Comparison of ENCODE assay signal across 9 cellular contexts in genomic region chr11:9280655-9281301, GRCh38. TPM values are rescaled to one million over a fixed set of nuclear protein-coding genes. Genes with fewer than 3 reads are reported as not detected.
DNase-seq lines count a peak whose midpoint lies in the region; ATAC-seq, FAIRE-seq and TF ChIP-seq lines count a peak whose summit lies in the region.
"Had no signal": no experiment of that assay in that cellular context is flagged by ENCODE, and none has a peak within 500 bp of the region (broad histone marks: within the 10 kb centered on the region; RNA-seq: fewer than 3 reads in every experiment).

No MANE protein-coding gene starts in this region.

- peak; percentile 93 for ATAC-seq in HG02610 (IDR thresholded peaks at IDR 0.05; ENCODE audit: unreplicated experiment)
- ATAC-seq in activated CD8-positive, alpha-beta T cell treated with anti-CD3 and anti-CD28 coated beads for 36 hours: peak; percentile 90
- ATAC-seq in stimulated activated naive B cell treated with anti-CD40 and anti-IgM and Interleukin-4, amounts not matched to agents 10 μg/mL and 1 μg/mL and 100 μg/mL, for 72 hours (replicated peaks): peak; percentile 87 to 90

- no peak for TF ChIP-seq CTCF in activated CD8-positive, alpha-beta T cell treated with anti-CD3 and anti-CD28 coated beads for 36 hours (IDR thresholded peaks at IDR 0.05)
- no peak for TF ChIP-seq CTCF in fibroblast of villous mesenchyme (IDR thresholded peaks at IDR 0.05; ENCODE audit: insufficient read depth, low read depth, low read length)
- TF ChIP-seq CTCF in glutamatergic neuron (IDR thresholded peaks at IDR 0.05; ENCODE audit: partially characterized antibody, unreplicated experiment): no peak

- POLR2A ChIA-PET in activated CD8-positive, alpha-beta T cell treated with anti-CD3 and anti-CD28 coated beads for 36 hours (lab: Charles Lee): interaction anchor here (0.7 to 2.6 kb wide), 6 partner anchors 19 to 216 kb away, joined by 3 to 11 read pairs (median 4); partner anchors contain the start of gene IPO7

- H3K36me3 Mint-ChIP-seq in activated CD8-positive, alpha-beta T cell treated with anti-CD3 and anti-CD28 coated beads for 36 hours (ENCODE audit: low read depth): peaks cover 9% of the 10 kb centered on the region
- H3K36me3 Mint-ChIP-seq in stimulated activated naive B cell treated with anti-CD40 and anti-IgM and Interleukin-4, amounts not matched to agents 10 μg/mL and 1 μg/mL and 100 μg/mL, for 72 hours: peaks cover 11% of the 10 kb centered on the region in 2 donors
- H3K36me3 Mint-ChIP-seq in glutamatergic neuron (ENCODE audit: unreplicated experiment): no peaks in the 10 kb centered on the region

- intact Hi-C loops in activated CD8-positive, alpha-beta T cell treated with anti-CD3 and anti-CD28 coated beads for 36 hours (cut with micrococcal nuclease): loop anchor here (1.0 to 10.0 kb wide), 2 partner anchors 16 to 114 kb away; no protein-coding TSS in a partner anchor

- no peaks in the 10 kb centered on the region for H3K27me3 Mint-ChIP-seq in activated CD8-positive, alpha-beta T cell treated with anti-CD3 and anti-CD28 coated beads for 36 hours
- no peaks in the 10 kb centered on the region for H3K27me3 Mint-ChIP-seq in stimulated activated naive B cell treated with anti-CD40 and anti-IgM and Interleukin-4, amounts not matched to agents 10 μg/mL and 1 μg/mL and 100 μg/mL, for 72 hours
- no peaks in the 10 kb centered on the region for H3K27me3 Mint-ChIP-seq in glutamatergic neuron (ENCODE audit: unreplicated experiment)

- CTCF ChIA-PET in activated CD8-positive, alpha-beta T cell treated with anti-CD3 and anti-CD28 coated beads for 36 hours (lab: Charles Lee): interaction anchor here (0.6 to 1.6 kb wide), 9 partner anchors 15 to 254 kb away, joined by 3 to 7 read pairs (median 3); partner anchors contain the start of gene DENND5A

- no peak overlapping the region for H3K27ac Mint-ChIP-seq in activated CD8-positive, alpha-beta T cell treated with anti-CD3 and anti-CD28 coated beads for 36 hours
- H3K27ac Mint-ChIP-seq in stimulated activated naive B cell treated with anti-CD40 and anti-IgM and Interleukin-4, amounts not matched to agents 10 μg/mL and 1 μg/mL and 100 μg/mL, for 72 hours: no peak overlapping the region
- H3K27ac Mint-ChIP-seq in glutamatergic neuron (ENCODE audit: unreplicated experiment): no peak overlapping the region

- H3K9me3 Mint-ChIP-seq in activated CD8-positive, alpha-beta T cell treated with anti-CD3 and anti-CD28 coated beads for 36 hours: no peaks in the 10 kb centered on the region
- no peaks in the 10 kb centered on the region for H3K9me3 Mint-ChIP-seq in stimulated activated naive B cell treated with anti-CD40 and anti-IgM and Interleukin-4, amounts not matched to agents 10 μg/mL and 1 μg/mL and 100 μg/mL, for 72 hours
- H3K9me3 Mint-ChIP-seq in glutamatergic neuron (ENCODE audit: unreplicated experiment): no peaks in the 10 kb centered on the region

- no peak for DNase-seq in GM18507 (ENCODE audit: extremely low spot score, insufficient read length, low read depth)
- DNase-seq in NCI-H128 (lab: John Stamatoyannopoulos, UW; ENCODE audit: unreplicated experiment): peak; percentile 23
- DNase-seq in activated CD8-positive, alpha-beta T cell treated with anti-CD3 and anti-CD28 coated beads for 36 hours: peak; percentile 76
- DNase-seq in fibroblast of villous mesenchyme (ENCODE audit: low read depth): peak; percentile 75
- DNase-seq in stimulated activated naive B cell treated with anti-CD40 and anti-IgM and Interleukin-4, amounts not matched to agents 10 μg/mL and 1 μg/mL and 100 μg/mL, for 72 hours: peak; percentile 19
- no peak for DNase-seq in mesenteric fat pad (ENCODE audit: low spot score)
- no peak for DNase-seq in glutamatergic neuron

- FAIRE-seq in GM18507 (lab: Jason Lieb, UNC): peak; percentile 97

- no peak overlapping the region for H3K4me3 ChIP-seq in fibroblast of villous mesenchyme (ENCODE audit: low read depth, low read length)
- H3K4me3 ChIP-seq: thoracic aorta had no signal

- H3K4me3 Mint-ChIP-seq in activated CD8-positive, alpha-beta T cell treated with anti-CD3 and anti-CD28 coated beads for 36 hours: no peak overlapping the region
- no peak overlapping the region for H3K4me3 Mint-ChIP-seq in stimulated activated naive B cell treated with anti-CD40 and anti-IgM and Interleukin-4, amounts not matched to agents 10 μg/mL and 1 μg/mL and 100 μg/mL, for 72 hours
- H3K4me3 Mint-ChIP-seq in glutamatergic neuron (ENCODE audit: unreplicated experiment): no peak overlapping the region

- peaks cover 11% of the 10 kb centered on the region for H3K4me1 Mint-ChIP-seq in activated CD8-positive, alpha-beta T cell treated with anti-CD3 and anti-CD28 coated beads for 36 hours (ENCODE audit: low read depth)
- H3K4me1 Mint-ChIP-seq in stimulated activated naive B cell treated with anti-CD40 and anti-IgM and Interleukin-4, amounts not matched to agents 10 μg/mL and 1 μg/mL and 100 μg/mL, for 72 hours: peaks cover 3 to 11% of the 10 kb centered on the region in 2 donors
- no peaks in the 10 kb centered on the region for H3K4me1 Mint-ChIP-seq in glutamatergic neuron (ENCODE audit: low read depth, unreplicated experiment)

RNA-seq across cellular contexts. Expression of gene DENND5A, which starts 15.6 kb away (rescaled TPM):
- total RNA-seq in activated CD8-positive, alpha-beta T cell treated with anti-CD3 and anti-CD28 coated beads for 36 hours: 10 to 100 TPM; 40.6 to 44.3 TPM
- total RNA-seq in fibroblast of villous mesenchyme: 152 and 158 TPM in 2 replicates
- total RNA-seq in mesenteric fat pad: 123 TPM
- total RNA-seq in glutamatergic neuron (ENCODE audit: unreplicated experiment): 155 TPM

RNA-seq across cellular contexts. Expression of gene TMEM41B, which starts 33.6 kb away (rescaled TPM):
- 10 to 100 TPM; 20.4 to 23.0 TPM for total RNA-seq in activated CD8-positive, alpha-beta T cell treated with anti-CD3 and anti-CD28 coated beads for 36 hours
- total RNA-seq in fibroblast of villous mesenchyme (48.3 and 48.8 TPM in 2 replicates), mesenteric fat pad (17.3 TPM), glutamatergic neuron (ENCODE audit: unreplicated experiment) (43.6 TPM)

Comparison
In these comparisons a context has a peak if more than half of its experiments do, and no peak if none do; other contexts are left out.
1. DNase-seq: peak in NCI-H128 (single experiment), activated CD8-positive, alpha-beta T cell treated with anti-CD3 and anti-CD28 coated beads for 36 hours (single experiment), fibroblast of villous mesenchyme (single experiment) and stimulated activated naive B cell treated with anti-CD40 and anti-IgM and Interleukin-4, amounts not matched to agents 10 μg/mL and 1 μg/mL and 100 μg/mL, for 72 hours (single experiment); none in GM18507 (single experiment), mesenteric fat pad (single experiment) and glutamatergic neuron (single experiment).
2. Peak in every context shown above with its lines, with median percentiles within 50 percentile points of each other: ATAC-seq.